In genomic region chr5:33036128-33036527, GRCh38 we compare ENCODE assay signal across 19 cellular contexts.
DNase-seq lines count a peak whose midpoint lies in the region; ATAC-seq, FAIRE-seq and TF ChIP-seq lines count a peak whose summit lies in the region.
"Had no signal": no experiment of that assay in that cellular context is flagged by ENCODE, and none has a peak within 500 bp of the region (broad histone marks: within the 10 kb centered on the region; RNA-seq: fewer than 3 reads in every experiment).

No MANE protein-coding gene starts in this region.

- no peak overlapping the region for H4K8ac ChIP-seq in mesendoderm (ENCODE audit: low read depth, low read length)

- H2AK5ac ChIP-seq in mesendoderm (ENCODE audit: low read length): no peak overlapping the region

- no peaks in the 10 kb centered on the region for H3K36me3 Mint-ChIP-seq in endodermal cell (ENCODE audit: low read depth)
- H3K36me3 Mint-ChIP-seq: CD4-positive, CD25-positive, alpha-beta regulatory T cell; CD8-positive, alpha-beta T cell had no signal

- no peak overlapping the region for H3K27ac ChIP-seq in endodermal cell (ENCODE audit: low read depth, low read length)
- no peak overlapping the region for H3K27ac ChIP-seq in mesendoderm (ENCODE audit: low read depth, low read length)
- peak overlapping the region in 3 of 4 donors; percentile 15 to 64 (median 28) for H3K27ac ChIP-seq in transverse colon
- H3K27ac ChIP-seq: BLaER1, C4-2B had no signal

- no peak overlapping the region for H4K5ac ChIP-seq in mesendoderm (ENCODE audit: low read length)

- no peak for TF ChIP-seq CTCF in endodermal cell (conservative IDR thresholded peaks at IDR 0.05)
- TF ChIP-seq CTCF in transverse colon (IDR thresholded peaks at IDR 0.05): no peak

- TF ChIP-seq POLR2A in H54 (IDR thresholded peaks at IDR 0.05; ENCODE audit: low read depth, low read length) (no peak), transverse colon (IDR thresholded peaks at IDR 0.05) (no peak)

- in situ Hi-C loops in transverse colon (cut with MboI; ENCODE audit: low pct_ligation_motif_present in 1 of 4, low pct_unique_long_range_greater_than_20kb in 1 of 4, low sequenced_read_pairs in 3 of 4): no loop called here

- 99% methylated on average over 3 of the region's 3 CpGs; no CpG with 5 or more reads in 1 of the 2 experiments for WGBS in endodermal cell (ENCODE audit: insufficient coverage in 1 of 2, insufficient read length in 1 of 2), 2 experiments
- WGBS in mesendoderm (ENCODE audit: extremely low coverage, insufficient coverage, low lambda C conversion rate): no CpG with 5 or more reads among the region's 3 CpGs
- WGBS in transverse colon (ENCODE audit: low coverage in 1 of 2), 2 donors: 89% methylated on average over 3 of the region's 3 CpGs

- H3K56ac ChIP-seq in mesendoderm (ENCODE audit: low read length): no peak overlapping the region

- no peak overlapping the region for H3K4ac ChIP-seq in mesendoderm (ENCODE audit: low read depth, low read length)

- H3K4me3 Mint-ChIP-seq in endodermal cell: no peak overlapping the region
- H3K4me3 Mint-ChIP-seq: B cell; CD4-positive, CD25-positive, alpha-beta regulatory T cell; CD8-positive, alpha-beta T cell; GM23338; HFFc6 had no signal

- DNase-seq in H54 (ENCODE audit: insufficient read length, low spot score) (no peak), endodermal cell (no peak), mesendoderm (peak; percentile 5), transverse colon (peak; percentile 42), activated T-cell treated with anti-CD3 and anti-CD28 coated beads for 4 hours (no peak), DMS79 treated with DMSO at 0.1 percent for 48 hours (lab: John Stamatoyannopoulos, UW) (no peak)
- DNase-seq: CD4-positive, CD25-positive, alpha-beta regulatory T cell; CD8-positive, alpha-beta T cell; DMS 273 treated with DMSO at 0.1 percent for 48 hours; DMS79; HFFc6 had no signal

- FAIRE-seq in H54 (lab: Jason Lieb, UNC): peak; percentile 62
- FAIRE-seq: D721Med, GM12892 had no signal

- H3K27me3 ChIP-seq in endodermal cell (ENCODE audit: control insufficient read depth, insufficient read depth, low read length, poor library complexity, severe bottlenecking) (no peaks in the 10 kb centered on the region), mesendoderm (ENCODE audit: insufficient read depth, low read length, poor library complexity) (no peaks in the 10 kb centered on the region), transverse colon (no peaks in the 10 kb centered on the region)
- H3K27me3 ChIP-seq: BLaER1 had no signal

- ATAC-seq in GM21619 (IDR thresholded peaks at IDR 0.05; ENCODE audit: unreplicated experiment): no peak
- ATAC-seq: CD8-positive, alpha-beta T cell; GM23338 had no signal

- H3K27me3 Mint-ChIP-seq in endodermal cell (ENCODE audit: insufficient read depth): no peaks in the 10 kb centered on the region
- H3K27me3 Mint-ChIP-seq: B cell; CD4-positive, CD25-positive, alpha-beta regulatory T cell had no signal

- no peak for TF ChIP-seq EP300 in transverse colon (IDR thresholded peaks at IDR 0.05; ENCODE audit: low read depth)

- intact Hi-C loops in transverse colon (cut with DNase I; ENCODE audit: low total_unique reads): no loop called here

- H3K9me3 ChIP-seq in endodermal cell (ENCODE audit: control insufficient read depth, low read length) (peaks cover 27% of the 10 kb centered on the region), transverse colon (peaks cover 0 to 7% of the 10 kb centered on the region in 2 donors)
- H3K9me3 ChIP-seq: HAP-1 had no signal

- H3K36me3 ChIP-seq in endodermal cell (ENCODE audit: control insufficient read depth, insufficient read depth, low read length) (no peaks in the 10 kb centered on the region), mesendoderm (ENCODE audit: control insufficient read depth, insufficient read depth, low read length) (no peaks in the 10 kb centered on the region), transverse colon (no peaks in the 10 kb centered on the region)
- H3K36me3 ChIP-seq: BLaER1, HAP-1 had no signal

- no peak overlapping the region for H2BK15ac ChIP-seq in mesendoderm (replicated peaks; ENCODE audit: low read depth)

- H3K9ac ChIP-seq in endodermal cell (ENCODE audit: extremely low read depth, low read length, poor library complexity, severe bottlenecking) (no peak overlapping the region), mesendoderm (ENCODE audit: low read length) (no peak overlapping the region)
- H3K9ac ChIP-seq: BLaER1 had no signal

- H2BK5ac ChIP-seq in mesendoderm (ENCODE audit: low read length): no peak overlapping the region

- H3K4me1 Mint-ChIP-seq in endodermal cell: peaks cover 7% of the 10 kb centered on the region
- H3K4me1 Mint-ChIP-seq: B cell; CD4-positive, CD25-positive, alpha-beta regulatory T cell; GM23338 had no signal

- H3K4me3 ChIP-seq in endodermal cell (ENCODE audit: low read length) (peak overlapping the region; percentile 15), mesendoderm (ENCODE audit: low read length) (no peak overlapping the region), transverse colon (no peak overlapping the region)
- H3K4me3 ChIP-seq: BLaER1, GM23338, HAP-1 had no signal

- no peaks in the 10 kb centered on the region for H3K79me2 ChIP-seq in mesendoderm (ENCODE audit: control insufficient read depth, insufficient read depth, low read length)

- H3K9me3 Mint-ChIP-seq in endodermal cell: peaks cover 12% of the 10 kb centered on the region
- H3K9me3 Mint-ChIP-seq: CD8-positive, alpha-beta T cell had no signal

- H3K18ac ChIP-seq in mesendoderm (ENCODE audit: low read length): no peak overlapping the region

- H3K27ac Mint-ChIP-seq in endodermal cell: no peak overlapping the region
- H3K27ac Mint-ChIP-seq: B cell; CD4-positive, CD25-positive, alpha-beta regulatory T cell; CD8-positive, alpha-beta T cell; GM23338; HFFc6 had no signal

- no peak overlapping the region for H2BK120ac ChIP-seq in mesendoderm (ENCODE audit: low read depth, low read length)

- H3K23ac ChIP-seq in mesendoderm (ENCODE audit: low read length): no peak overlapping the region

- H3K4me1 ChIP-seq in endodermal cell (ENCODE audit: control insufficient read depth, insufficient read depth, low read length) (no peaks in the 10 kb centered on the region), mesendoderm (ENCODE audit: control insufficient read depth, low read depth, low read length) (no peaks in the 10 kb centered on the region), transverse colon (peaks cover 13 to 37% (median 18%) of the 10 kb centered on the region in 4 donors)
- H3K4me1 ChIP-seq: BLaER1, HAP-1 had no signal

- no peak overlapping the region for H3K4me2 ChIP-seq in mesendoderm (ENCODE audit: low read length)
- H3K4me2 ChIP-seq: BLaER1, GM23338 had no signal

- no peaks in the 10 kb centered on the region for H3K79me1 ChIP-seq in mesendoderm (ENCODE audit: low read length)

Comparison
In these comparisons a context has a peak if more than half of its experiments do, and no peak if none do; other contexts are left out.
1. DNase-seq: peak in mesendoderm (single experiment) and transverse colon (single experiment); none in H54 (single experiment), endodermal cell (single experiment), activated T-cell treated with anti-CD3 and anti-CD28 coated beads for 4 hours (single experiment) and DMS79 treated with DMSO at 0.1 percent for 48 hours (single experiment).
2. H3K27ac ChIP-seq: peak in transverse colon (3 of 4); none in endodermal cell (single experiment) and mesendoderm (single experiment).